8 cellular contexts compared by ENCODE assay signal in the genomic region with DNA sequence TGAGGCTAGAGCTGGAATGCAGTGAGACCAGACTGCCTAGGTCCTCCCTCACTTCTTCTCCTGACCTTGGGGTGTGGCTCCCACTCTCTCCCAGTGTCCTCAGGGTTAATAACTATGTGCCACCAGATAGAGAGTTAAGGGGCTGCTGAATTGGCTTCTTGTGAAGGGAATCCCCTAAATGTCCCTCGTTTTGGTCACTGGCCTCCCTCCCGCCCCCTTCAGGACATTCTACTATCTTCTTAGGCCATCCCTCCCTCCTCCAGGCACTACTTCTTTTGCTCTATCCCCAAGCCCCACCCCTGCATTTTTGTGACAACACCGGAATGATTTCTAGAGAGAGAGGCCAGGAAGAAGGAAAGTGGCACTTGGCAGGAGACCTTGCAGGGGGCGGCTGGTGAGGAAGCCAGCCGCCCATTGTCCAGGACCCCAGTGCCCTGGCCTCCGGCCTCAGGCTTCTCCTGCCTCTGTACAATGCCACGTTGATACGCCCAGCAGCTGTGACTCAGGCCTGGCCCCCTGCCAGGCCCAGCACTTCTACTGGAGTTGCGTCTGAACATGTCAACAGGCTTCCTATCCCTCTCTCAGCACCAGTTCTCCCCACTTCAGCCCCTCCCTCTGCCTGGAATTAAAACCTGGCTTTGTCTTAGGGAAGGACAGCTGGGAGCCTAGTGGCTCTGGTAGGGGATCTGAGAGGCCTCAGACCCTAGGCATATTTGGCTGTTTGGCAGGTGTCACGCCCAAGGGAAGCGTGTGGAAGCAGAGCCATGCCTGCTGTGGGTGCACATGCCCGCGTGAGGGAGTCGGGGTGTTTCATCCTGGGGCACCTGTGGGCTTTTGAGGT. TPM values are rescaled to one million over a fixed set of nuclear protein-coding genes. Genes with fewer than 3 reads are reported as not detected.
DNase-seq lines count a peak whose midpoint lies in the region; ATAC-seq and TF ChIP-seq lines count a peak whose summit lies in the region.

No MANE protein-coding gene starts in this region.

- in situ Hi-C loops in G401 (cut with HindIII; ENCODE audit: low sequenced_read_pairs) = no loop called here

- WGBS in prostate gland = 8% methylated on average over 14 of the region's 14 CpGs

- peaks cover 77% of the 10 kb centered on the region for H3K4me1 ChIP-seq in prostate gland (replicated peaks)

- H3K36me3 ChIP-seq in prostate gland = no peaks in the 10 kb centered on the region

- H3K4me3 ChIP-seq in prostate gland = peak overlapping the region in 1 of 2 donors; percentile 19

- H3K27me3 ChIP-seq in prostate gland (replicated peaks; ENCODE audit: insufficient read depth) = no peaks in the 10 kb centered on the region

- peak; percentile 59 for TF ChIP-seq POLR2A in prostate gland (IDR thresholded peaks at IDR 0.05)

- H3K27ac ChIP-seq in prostate gland = peak overlapping the region; percentile 93 to 94

- peak; percentile 66 for DNase-seq in G401 (ENCODE audit: low spot score)
- DNase-seq in NCI-H1417 treated with DMSO at 0.1 percent for 48 hours (lab: John Stamatoyannopoulos, UW) = peak; percentile 80
- peak; percentile 74 for DNase-seq in SKM-1 treated with dmso at 0.1 percent for 144 hours (lab: John Stamatoyannopoulos, UW; ENCODE audit: unreplicated experiment)
- peak; percentile 95 for DNase-seq in amniotic epithelial cell (ENCODE audit: low read depth)
- peak; percentile 96 for DNase-seq in left cardiac atrium
- DNase-seq in prostate gland (ENCODE audit: low spot score) = peak; percentile 95

- ATAC-seq in left cardiac atrium = peak; percentile 67 to 85
- ATAC-seq in GM21515 (IDR thresholded peaks at IDR 0.05; ENCODE audit: unreplicated experiment) = no peak
- ATAC-seq in HG02885 (IDR thresholded peaks at IDR 0.05; ENCODE audit: poor library complexity, unreplicated experiment) = no peak

- intact Hi-C loops in left cardiac atrium (cut with DNase I) (no loop called here), prostate gland (cut with DNase I) (no loop called here)

- TF ChIP-seq CTCF in prostate gland (IDR thresholded peaks at IDR 0.05) = peak in 1 of 4 experiments; percentile 26

- no peaks in the 10 kb centered on the region for H3K9me3 ChIP-seq in prostate gland

RNA-seq across cellular contexts. Expression of a gene that starts 9.1 kb away (rescaled TPM):
- 314 and 341 TPM in 2 replicates for total RNA-seq in G401 (2014; rRNA removed; shearing (Covaris generic))
- total RNA-seq in left cardiac atrium = 100 to 1,000 TPM; 264 to 384 TPM
- 100 to 1,000 TPM; 227 to 265 TPM for total RNA-seq in prostate gland

RNA-seq across cellular contexts. Expression of a gene that starts 29.8 kb away (rescaled TPM):
- 1.8 and 2.0 TPM in 2 replicates for total RNA-seq in G401 (2014; rRNA removed; shearing (Covaris generic))
- total RNA-seq in left cardiac atrium = 1 to 10 TPM; 2.7 to 3.8 TPM
- total RNA-seq in prostate gland = 10 to 100 TPM; 22.9 to 44.9 TPM

RNA-seq across cellular contexts. Expression of a gene that starts 41.3 kb away (rescaled TPM):
- 21.0 and 21.2 TPM in 2 replicates for total RNA-seq in G401 (2014; rRNA removed; shearing (Covaris generic))
- under 1 TPM; 0.15 to 0.42 TPM for total RNA-seq in left cardiac atrium
- total RNA-seq in prostate gland = 1 to 10 TPM; 3.3 to 5.7 TPM

Comparison
In these comparisons a context has a peak if more than half of its experiments do, and no peak if none do; other contexts are left out.
1. ATAC-seq: peak in left cardiac atrium (2 of 2); none in GM21515 (single experiment) and HG02885 (single experiment).
2. Peak in every context shown above with its lines, with median percentiles within 50 percentile points of each other: DNase-seq.